Comparison of ENCODE assay signal across 8 cellular contexts in the genomic region with DNA sequence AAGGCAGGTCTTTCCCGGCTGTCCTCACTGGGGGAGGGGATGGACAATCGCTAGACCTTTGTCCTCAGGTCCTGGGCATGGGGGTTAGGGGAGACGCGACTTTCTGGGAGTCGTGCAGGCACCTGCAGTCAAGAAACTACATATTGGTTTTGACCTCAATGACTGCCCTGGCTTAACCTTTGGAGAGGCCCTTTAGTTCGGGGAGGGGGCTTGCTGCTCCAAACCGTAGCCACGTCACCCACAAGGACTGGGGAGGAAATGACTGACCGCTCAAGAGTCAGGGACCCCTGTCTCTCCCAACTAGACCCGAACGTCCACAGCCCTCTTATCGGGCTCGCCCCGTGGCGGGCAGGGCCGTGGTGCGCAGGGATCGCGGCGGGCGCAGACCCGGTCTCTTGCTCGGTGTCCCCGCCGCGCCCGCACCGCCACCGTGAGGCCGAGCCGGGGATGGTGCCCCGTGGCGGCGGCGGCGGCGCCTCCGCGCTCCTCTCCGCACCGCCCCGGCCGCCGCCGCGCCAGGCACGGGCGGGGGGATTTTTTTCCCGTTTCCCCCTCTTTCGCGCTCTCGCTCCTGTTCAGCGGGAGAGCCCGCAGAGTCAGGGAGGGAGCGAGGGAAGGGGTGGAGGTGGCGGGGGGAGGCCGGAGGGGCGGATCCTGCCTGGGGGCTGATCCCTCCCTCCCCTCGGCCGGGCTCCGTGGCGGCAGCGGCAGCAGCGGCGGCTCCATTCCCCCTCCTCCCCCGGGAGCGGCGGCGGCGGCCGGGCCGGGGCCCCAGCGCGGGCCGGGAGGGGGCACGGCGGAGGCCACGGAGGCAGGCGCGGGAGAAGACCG. TPM values are rescaled to one million over a fixed set of nuclear protein-coding genes. Genes with fewer than 3 reads are reported as not detected.
DNase-seq lines count a peak whose midpoint lies in the region; ATAC-seq and TF ChIP-seq lines count a peak whose summit lies in the region.

Gene BRPF3 (plus strand): TSS at position 696 of the 831 bp plus-strand sequence. CDS start 3,579 bp downstream, outside the sequence.

- H3K4me1 ChIP-seq in CD8-positive, alpha-beta T cell (ENCODE audit: insufficient read depth, low read length): peaks cover 21% of the 10 kb centered on the region
- H3K4me1 ChIP-seq in HUES64 (ENCODE audit: insufficient read depth, low read length): peaks cover 14% of the 10 kb centered on the region
- peaks cover 2 to 7% of the 10 kb centered on the region in 2 donors for H3K4me1 ChIP-seq in esophagus (ENCODE audit: control insufficient read depth in 2 of 2, insufficient read depth in 2 of 2, low read length in 1 of 2)
- peaks cover 15% of the 10 kb centered on the region for H3K4me1 ChIP-seq in mucosa of stomach (ENCODE audit: control insufficient read depth, insufficient read depth, low read length)

- H3K27ac Mint-ChIP-seq in CD8-positive, alpha-beta T cell: peak within 1 kb of the TSS; percentile 95

- H3K9ac ChIP-seq in HUES64 (ENCODE audit: low read depth, low read length) (peak within 1 kb of the TSS; percentile 93), mucosa of stomach (ENCODE audit: low read length) (peak within 1 kb of the TSS; percentile 79)

- H3K36me3 Mint-ChIP-seq in CD8-positive, alpha-beta T cell: peaks cover 16% of the 10 kb centered on the region

- DNase-seq in CD8-positive, alpha-beta T cell: peak; percentile 57 to 87 (median 74)
- peak; percentile 87 for DNase-seq in OCI-M1 (lab: John Stamatoyannopoulos, UW)
- peak; percentile 84 for DNase-seq in activated T-cell treated with anti-CD3 and anti-CD28 coated beads, Interleukin-2, amount 50 U/mL, for 1 hour
- DNase-seq in stimulated activated CD8-positive, alpha-beta memory T cell treated with anti-CD3 and anti-CD28 coated beads, Interleukin-4, amount 100 ng/mL, for 4 hours (ENCODE audit: low read depth in 2 of 2, low spot score in 1 of 2): peak; percentile 28 to 46

- H3K36me3 ChIP-seq in CD8-positive, alpha-beta T cell (ENCODE audit: insufficient read depth, low read length): peaks cover 10% of the 10 kb centered on the region
- H3K36me3 ChIP-seq in HUES64 (ENCODE audit: insufficient read depth, low read length): peaks cover 27% of the 10 kb centered on the region
- peaks cover 8 to 10% of the 10 kb centered on the region in 2 donors for H3K36me3 ChIP-seq in esophagus (ENCODE audit: control insufficient read depth in 2 of 2, insufficient read depth in 2 of 2, low read length in 1 of 2)
- H3K36me3 ChIP-seq in mucosa of stomach (ENCODE audit: control insufficient read depth, insufficient read depth, low read length): peaks cover 6% of the 10 kb centered on the region

- no peaks in the 10 kb centered on the region for H3K27me3 ChIP-seq in CD8-positive, alpha-beta T cell (ENCODE audit: insufficient read depth, low read length)
- no peaks in the 10 kb centered on the region for H3K27me3 ChIP-seq in HUES64 (ENCODE audit: insufficient read depth, low read length)
- no peaks in the 10 kb centered on the region for H3K27me3 ChIP-seq in esophagus (ENCODE audit: control insufficient read depth in 1 of 2, insufficient read depth in 2 of 2, low read length in 2 of 2)
- no peaks in the 10 kb centered on the region for H3K27me3 ChIP-seq in mucosa of stomach (ENCODE audit: control insufficient read depth, insufficient read depth, low read length)

- peaks cover 47% of the 10 kb centered on the region for H3K4me1 Mint-ChIP-seq in CD8-positive, alpha-beta T cell (ENCODE audit: low read depth)

- POLR2A ChIA-PET in CD8-positive, alpha-beta T cell (lab: Charles Lee): interaction anchor here (0.7 to 2.2 kb wide), 7 partner anchors 12 to 275 kb away, joined by 3 to 15 read pairs (median 5); partner anchors contain the start of genes MAPK13, MAPK14 and SRPK1

- peak within 1 kb of the TSS; percentile 64 for H3K4me3 ChIP-seq in CD8-positive, alpha-beta T cell (ENCODE audit: low read depth, low read length)
- peak within 1 kb of the TSS; percentile 94 for H3K4me3 ChIP-seq in HUES64 (ENCODE audit: low read length)
- H3K4me3 ChIP-seq in esophagus (ENCODE audit: low read depth in 1 of 2, low read length in 2 of 2): peak within 1 kb of the TSS; percentile 67 to 71
- H3K4me3 ChIP-seq in mucosa of stomach (ENCODE audit: low read length): peak within 1 kb of the TSS; percentile 54

- TF ChIP-seq CTCF in CD8-positive, alpha-beta T cell (IDR thresholded peaks at IDR 0.05): peak; percentile 57

- peak within 1 kb of the TSS; percentile 88 for H3K4me3 Mint-ChIP-seq in CD8-positive, alpha-beta T cell

- CTCF ChIA-PET in CD8-positive, alpha-beta T cell (lab: Charles Lee): interaction anchor here (0.8 to 4.0 kb wide), 6 partner anchors 31 to 167 kb away, joined by 3 to 16 read pairs (median 4); no protein-coding TSS in a partner anchor

- H3K9me3 ChIP-seq in CD8-positive, alpha-beta T cell (ENCODE audit: low read length): no peaks in the 10 kb centered on the region
- H3K9me3 ChIP-seq in HUES64 (ENCODE audit: insufficient read depth, low read depth, low read length): no peaks in the 10 kb centered on the region
- no peaks in the 10 kb centered on the region for H3K9me3 ChIP-seq in esophagus (ENCODE audit: control insufficient read depth in 2 of 2, insufficient read depth in 1 of 2, low read depth in 1 of 2, low read length in 1 of 2)
- H3K9me3 ChIP-seq in mucosa of stomach (ENCODE audit: control insufficient read depth, low read length): no peaks in the 10 kb centered on the region

- WGBS in HUES64: under 1% methylated on average over 74 of the region's 81 CpGs
- WGBS in esophagus, 2 donors: 1% methylated on average over 39 to 78 of the region's 81 CpGs

- ATAC-seq in CD8-positive, alpha-beta T cell: peak; percentile 57
- peak; percentile 16 for ATAC-seq in GM19468 (IDR thresholded peaks at IDR 0.05; ENCODE audit: extremely low read depth, unreplicated experiment)

- peak within 1 kb of the TSS; percentile 74 for H3K27ac ChIP-seq in CD8-positive, alpha-beta T cell (ENCODE audit: low read depth, low read length)
- peak within 1 kb of the TSS; percentile 95 for H3K27ac ChIP-seq in HUES64 (ENCODE audit: low read depth, low read length)
- peak within 1 kb of the TSS; percentile 91 to 96 for H3K27ac ChIP-seq in esophagus (ENCODE audit: low read depth in 2 of 2, low read length in 1 of 2)

- intact Hi-C loops in CD8-positive, alpha-beta T cell (cut with DNase I, micrococcal nuclease): loop anchor here (1.0 to 5.0 kb wide), 9 partner anchors 65 to 1309 kb away; partner anchors contain the start of genes MAPK13 (in 2 of the 2), ANKS1A (in 1 of the 2), KCTD20 (in 1 of the 2) and MAPK14 (in 1 of the 2)

- H3K27me3 Mint-ChIP-seq in CD8-positive, alpha-beta T cell (ENCODE audit: low read depth): no peaks in the 10 kb centered on the region

- no peaks in the 10 kb centered on the region for H3K9me3 Mint-ChIP-seq in CD8-positive, alpha-beta T cell

RNA-seq across cellular contexts. Expression of gene BRPF3, which starts in this region (rescaled TPM):
- total RNA-seq in CD8-positive, alpha-beta T cell: 10 to 100 TPM; 36.9 to 41.0 TPM
- polyA plus RNA-seq in HUES64 (2013, experiment 1 of 2): 28.4 TPM
- 27.8 TPM for polyA plus RNA-seq in HUES64 (2013, experiment 2 of 2)
- polyA plus RNA-seq in esophagus: 1 to 10 TPM; 6.5 to 7.7 TPM

Comparison
In these comparisons a context has a peak if more than half of its experiments do, and no peak if none do; other contexts are left out.
1. Peak in every context shown above with its lines: DNase-seq, ATAC-seq, H3K4me3 ChIP-seq and H3K27ac ChIP-seq.
2. DNase-seq: peak in every context shown above with its lines; median percentile 87 in OCI-M1; 84 in activated T-cell treated with anti-CD3 and anti-CD28 coated beads, Interleukin-2, amount 50 U/mL, for 1 hour; 74 in CD8-positive, alpha-beta T cell; 37 in stimulated activated CD8-positive, alpha-beta memory T cell treated with anti-CD3 and anti-CD28 coated beads, Interleukin-4, amount 100 ng/mL, for 4 hours.